ENCODE assay signal across 19 cellular contexts in genomic region chr2:86700705-86701104, GRCh38.
"Had no signal": no experiment of that assay in that cellular context is flagged by ENCODE, and none has a peak within 500 bp of the region (broad histone marks: within the 10 kb centered on the region; RNA-seq: fewer than 3 reads in every experiment).

No MANE protein-coding gene starts in this region.

- H3K27ac Mint-ChIP-seq: activated CD4-positive, alpha-beta T cell treated with anti-CD3 and anti-CD28 coated beads, Interleukin-2, amount 10 ng/mL, durations not matched to agents 24 days and 14 days; activated naive CD8-positive, alpha-beta T cell treated with anti-CD3 and anti-CD28 coated beads for 36 hours; activated T-helper 1 cell treated with anti-CD3 and anti-CD28 coated beads, Interleukin-12 subunit alpha, Interleukin-12 subunit beta, Interleukin-2, Interleukin-4 antibody, amounts not matched to agents 30 ng/mL and 10 ng/mL and 1 ng/mL, durations not matched to agents 14 hours and 24 hours and 36 hours; endodermal cell; memory B cell; naive thymus-derived CD4-positive, alpha-beta T cell; stimulated activated memory B cell treated with anti-CD40 and anti-IgM and Interleukin-4, amounts not matched to agents 10 μg/mL and 1 μg/mL and 100 μg/mL, for 72 hours had no signal

- H3K36me3 ChIP-seq: left lung, pancreas, sigmoid colon, tibial nerve, vagina had no signal

- H3K27ac ChIP-seq: hepatocyte, left lung, pancreas, sigmoid colon, tibial nerve, vagina had no signal

- H3K4me1 ChIP-seq: left lung had no signal

- H3K4me3 Mint-ChIP-seq: activated CD4-positive, alpha-beta T cell treated with anti-CD3 and anti-CD28 coated beads, Interleukin-2, amount 10 ng/mL, durations not matched to agents 24 days and 14 days; activated naive CD8-positive, alpha-beta T cell treated with anti-CD3 and anti-CD28 coated beads for 36 hours; activated T-helper 1 cell treated with anti-CD3 and anti-CD28 coated beads, Interleukin-12 subunit alpha, Interleukin-12 subunit beta, Interleukin-2, Interleukin-4 antibody, amounts not matched to agents 30 ng/mL and 10 ng/mL and 1 ng/mL, durations not matched to agents 14 hours and 24 hours and 36 hours; endodermal cell; memory B cell; naive thymus-derived CD4-positive, alpha-beta T cell; stimulated activated memory B cell treated with anti-CD40 and anti-IgM and Interleukin-4, amounts not matched to agents 10 μg/mL and 1 μg/mL and 100 μg/mL, for 72 hours had no signal

- DNase-seq: activated CD4-positive, alpha-beta T cell treated with anti-CD3 and anti-CD28 coated beads, Interleukin-2, amount 10 ng/mL, durations not matched to agents 24 days and 14 days; activated CD4-positive, CD25-positive, alpha-beta regulatory T cell; activated CD8-positive, alpha-beta memory T cell treated with anti-CD3 and anti-CD28 coated beads for 24 hours; activated naive CD8-positive, alpha-beta T cell treated with anti-CD3 and anti-CD28 coated beads for 36 hours; aorta; cerebellar nuclear complex; endodermal cell; left lung; mucosa of descending colon; naive thymus-derived CD4-positive, alpha-beta T cell; pancreas; sigmoid colon; stimulated activated CD4-positive, alpha-beta T cell treated with anti-CD3 and anti-CD28 coated beads, Interleukin-12 subunit alpha, Interleukin-12 subunit beta, amount 100 ng/mL, for 4 hours had no signal

- H3K9me3 ChIP-seq: pancreas, sigmoid colon, tibial nerve had no signal

- ATAC-seq: left lung; mucosa of descending colon; naive thymus-derived CD4-positive, alpha-beta T cell; pancreas; stimulated activated memory B cell treated with anti-CD40 and anti-IgM and Interleukin-4, amounts not matched to agents 10 μg/mL and 1 μg/mL and 100 μg/mL, for 72 hours had no signal

- H3K4me3 ChIP-seq: hepatocyte, left lung, mucosa of descending colon, pancreas, sigmoid colon, tibial nerve, vagina had no signal

- H3K4me1 Mint-ChIP-seq: endodermal cell had no signal

- H3K27me3 Mint-ChIP-seq: activated naive CD8-positive, alpha-beta T cell treated with anti-CD3 and anti-CD28 coated beads for 36 hours; memory B cell; stimulated activated memory B cell treated with anti-CD40 and anti-IgM and Interleukin-4, amounts not matched to agents 10 μg/mL and 1 μg/mL and 100 μg/mL, for 72 hours had no signal

- H3K36me3 Mint-ChIP-seq: stimulated activated memory B cell treated with anti-CD40 and anti-IgM and Interleukin-4, amounts not matched to agents 10 μg/mL and 1 μg/mL and 100 μg/mL, for 72 hours had no signal

- H3K27me3 ChIP-seq: hepatocyte, left lung, pancreas, sigmoid colon, tibial nerve, vagina had no signal
